In the genomic region with DNA sequence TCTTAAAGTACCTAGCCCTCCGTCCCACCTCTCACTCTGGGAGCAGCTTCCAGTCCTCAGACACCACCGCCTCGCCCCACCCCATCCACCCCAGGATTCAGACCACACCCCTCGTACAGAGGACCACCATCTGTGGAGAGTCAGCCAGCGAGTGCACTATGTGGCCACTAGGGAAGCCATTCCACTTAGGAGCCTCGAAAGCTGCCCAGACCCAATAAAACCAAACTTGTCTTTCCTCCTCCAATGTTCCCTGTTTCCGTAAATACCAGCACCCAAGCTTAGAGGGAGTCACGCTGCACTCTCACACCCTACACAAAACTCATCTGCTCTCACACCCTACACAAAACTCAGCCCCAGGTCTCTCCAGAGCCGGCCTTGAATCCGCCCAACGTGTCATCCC, we compare ENCODE assay signal across 8 cellular contexts. TPM values are rescaled to one million over a fixed set of nuclear protein-coding genes. Genes with fewer than 3 reads are reported as not detected.
DNase-seq lines count a peak whose midpoint lies in the region; ATAC-seq and TF ChIP-seq lines count a peak whose summit lies in the region.

No MANE protein-coding gene starts in this region.

- TF ChIP-seq CTCF in epithelial cell of esophagus (IDR thresholded peaks at IDR 0.05; ENCODE audit: insufficient read depth, low read depth, low read length, missing control alignments), result peak; percentile 40
- TF ChIP-seq CTCF in osteocyte (IDR thresholded peaks at IDR 0.05), result no peak
- no peak for TF ChIP-seq CTCF in GM20000 (IDR thresholded peaks at IDR 0.05; ENCODE audit: extremely low read depth, missing control alignments)
- TF ChIP-seq CTCF in GM13976 (IDR thresholded peaks at IDR 0.05; ENCODE audit: borderline replicate concordance, control extremely low read depth, extremely low read depth, insufficient read depth, missing control alignments), result no peak

- H3K27me3 Mint-ChIP-seq in activated CD4-positive, alpha-beta memory T cell treated with anti-CD3 and anti-CD28 coated beads for 36 hours, result peaks cover 4% of the 10 kb centered on the region
- H3K27me3 Mint-ChIP-seq in activated CD4-positive, alpha-beta memory T cell treated with anti-CD3 and anti-CD28 coated beads, Interleukin-2, amount 10 ng/mL, durations not matched to agents 7 days and 5 days, result peaks cover 34% of the 10 kb centered on the region
- no peaks in the 10 kb centered on the region for H3K27me3 Mint-ChIP-seq in osteocyte (ENCODE audit: unreplicated experiment)

- CTCF ChIA-PET in activated CD4-positive, alpha-beta memory T cell treated with anti-CD3 and anti-CD28 coated beads for 36 hours (lab: Charles Lee), result interaction anchor here (0.7 to 3.8 kb wide), 33 partner anchors 8 to 1159 kb away, joined by 3 to 40 read pairs (median 4); a partner anchor contains a TSS
- CTCF ChIA-PET in activated CD4-positive, alpha-beta memory T cell treated with anti-CD3 and anti-CD28 coated beads, Interleukin-2, amount 10 ng/mL, durations not matched to agents 7 days and 5 days (lab: Charles Lee), result interaction anchor here (0.7 to 2.8 kb wide), 14 partner anchors 10 to 302 kb away, joined by 3 to 17 read pairs (median 5); a partner anchor contains a TSS

- peaks cover 9% of the 10 kb centered on the region for H3K36me3 Mint-ChIP-seq in activated CD4-positive, alpha-beta memory T cell treated with anti-CD3 and anti-CD28 coated beads for 36 hours
- H3K36me3 Mint-ChIP-seq in activated CD4-positive, alpha-beta memory T cell treated with anti-CD3 and anti-CD28 coated beads, Interleukin-2, amount 10 ng/mL, durations not matched to agents 7 days and 5 days (ENCODE audit: low read depth), result peaks cover 8% of the 10 kb centered on the region
- peaks cover 11% of the 10 kb centered on the region for H3K36me3 Mint-ChIP-seq in osteocyte (ENCODE audit: unreplicated experiment)

- in situ Hi-C loops in GM13976 (cut with MboI; ENCODE audit: low sequenced_read_pairs, unreplicated experiment), result no loop called here

- no peak overlapping the region for H3K4me3 ChIP-seq in epithelial cell of esophagus (ENCODE audit: low read length)

- intact Hi-C loops in activated CD4-positive, alpha-beta memory T cell treated with anti-CD3 and anti-CD28 coated beads for 36 hours (cut with micrococcal nuclease), result loop anchor here (1.0 to 10.0 kb wide), 13 partner anchors 16 to 1494 kb away; a partner anchor contains a TSS

- H3K4me1 Mint-ChIP-seq in activated CD4-positive, alpha-beta memory T cell treated with anti-CD3 and anti-CD28 coated beads for 36 hours (ENCODE audit: low read depth), result peaks cover 66% of the 10 kb centered on the region
- peaks cover 65% of the 10 kb centered on the region for H3K4me1 Mint-ChIP-seq in activated CD4-positive, alpha-beta memory T cell treated with anti-CD3 and anti-CD28 coated beads, Interleukin-2, amount 10 ng/mL, durations not matched to agents 7 days and 5 days
- peaks cover 60% of the 10 kb centered on the region for H3K4me1 Mint-ChIP-seq in osteocyte (ENCODE audit: unreplicated experiment)

- H3K4me3 Mint-ChIP-seq in activated CD4-positive, alpha-beta memory T cell treated with anti-CD3 and anti-CD28 coated beads for 36 hours, result peak overlapping the region; percentile 90
- no peak overlapping the region for H3K4me3 Mint-ChIP-seq in activated CD4-positive, alpha-beta memory T cell treated with anti-CD3 and anti-CD28 coated beads, Interleukin-2, amount 10 ng/mL, durations not matched to agents 7 days and 5 days
- no peak overlapping the region for H3K4me3 Mint-ChIP-seq in osteocyte (ENCODE audit: unreplicated experiment)

- no peaks in the 10 kb centered on the region for H3K9me3 Mint-ChIP-seq in activated CD4-positive, alpha-beta memory T cell treated with anti-CD3 and anti-CD28 coated beads for 36 hours
- H3K9me3 Mint-ChIP-seq in activated CD4-positive, alpha-beta memory T cell treated with anti-CD3 and anti-CD28 coated beads, Interleukin-2, amount 10 ng/mL, durations not matched to agents 7 days and 5 days, result no peaks in the 10 kb centered on the region
- peaks cover 2% of the 10 kb centered on the region for H3K9me3 Mint-ChIP-seq in osteocyte (ENCODE audit: unreplicated experiment)

- POLR2A ChIA-PET in activated CD4-positive, alpha-beta memory T cell treated with anti-CD3 and anti-CD28 coated beads for 36 hours (lab: Charles Lee), result interaction anchor here (1.4 to 1.9 kb wide), 2 partner anchors 10 to 186 kb away, joined by 5 to 6 read pairs; a partner anchor contains a TSS
- POLR2A ChIA-PET in activated CD4-positive, alpha-beta memory T cell treated with anti-CD3 and anti-CD28 coated beads, Interleukin-2, amount 10 ng/mL, durations not matched to agents 7 days and 5 days (lab: Charles Lee), result interaction anchor here (0.9 kb wide), 1 partner anchor 1424 kb away, joined by 3 read pairs; no protein-coding TSS in a partner anchor

- peak overlapping the region; percentile 95 for H3K27ac Mint-ChIP-seq in activated CD4-positive, alpha-beta memory T cell treated with anti-CD3 and anti-CD28 coated beads for 36 hours
- H3K27ac Mint-ChIP-seq in activated CD4-positive, alpha-beta memory T cell treated with anti-CD3 and anti-CD28 coated beads, Interleukin-2, amount 10 ng/mL, durations not matched to agents 7 days and 5 days, result no peak overlapping the region
- no peak overlapping the region for H3K27ac Mint-ChIP-seq in osteocyte (ENCODE audit: unreplicated experiment)

- peak; percentile 27 for DNase-seq in activated CD4-positive, alpha-beta memory T cell treated with anti-CD3 and anti-CD28 coated beads for 36 hours
- no peak for DNase-seq in activated CD4-positive, alpha-beta memory T cell treated with anti-CD3 and anti-CD28 coated beads, Interleukin-2, amount 10 ng/mL, durations not matched to agents 7 days and 5 days
- DNase-seq in epithelial cell of esophagus (ENCODE audit: low read depth) (peak; percentile 26), osteocyte (ENCODE audit: extremely low spot score, unreplicated experiment) (no peak), GM20000 (ENCODE audit: low spot score) (no peak), GM13976 (ENCODE audit: low spot score) (no peak)
- DNase-seq in stimulated activated naive CD8-positive, alpha-beta T cell treated with anti-CD3 and anti-CD28 coated beads, Interleukin-15, Interleukin-2, amounts not matched to agents 100 U/mL and 50 U/mL, for 24 hours, result peak; percentile 43

- ATAC-seq in SK-N-SH treated with all-trans-retinoic acid at 6 μM for 48 hours, result peak; percentile 57
- ATAC-seq in stimulated activated naive CD8-positive, alpha-beta T cell treated with anti-CD3 and anti-CD28 coated beads, Interleukin-15, Interleukin-2, amounts not matched to agents 100 U/mL and 50 U/mL, for 24 hours, result peak; percentile 20

TF ChIP-seq in SK-N-SH treated with all-trans-retinoic acid at 6 μM for 48 hours, 23 proteins besides CTCF, POLR2A, EP300 and RAD21 (continues in another document):
- TF ChIP-seq ZNF8 (CRISPR knock-in tag; IDR thresholded peaks at IDR 0.05), result no peak
- no peak for TF ChIP-seq OSR1 (CRISPR knock-in tag; IDR thresholded peaks at IDR 0.05)
- TF ChIP-seq GLIS3 (CRISPR knock-in tag; IDR thresholded peaks at IDR 0.05), result no peak
- TF ChIP-seq ISL1 (CRISPR knock-in tag; IDR thresholded peaks at IDR 0.05), result no peak
- no peak for TF ChIP-seq BACH2 (CRISPR knock-in tag; IDR thresholded peaks at IDR 0.05; ENCODE audit: borderline replicate concordance)
- TF ChIP-seq ZNF70 (CRISPR knock-in tag; IDR thresholded peaks at IDR 0.05), result no peak
- TF ChIP-seq, protein P1, sequence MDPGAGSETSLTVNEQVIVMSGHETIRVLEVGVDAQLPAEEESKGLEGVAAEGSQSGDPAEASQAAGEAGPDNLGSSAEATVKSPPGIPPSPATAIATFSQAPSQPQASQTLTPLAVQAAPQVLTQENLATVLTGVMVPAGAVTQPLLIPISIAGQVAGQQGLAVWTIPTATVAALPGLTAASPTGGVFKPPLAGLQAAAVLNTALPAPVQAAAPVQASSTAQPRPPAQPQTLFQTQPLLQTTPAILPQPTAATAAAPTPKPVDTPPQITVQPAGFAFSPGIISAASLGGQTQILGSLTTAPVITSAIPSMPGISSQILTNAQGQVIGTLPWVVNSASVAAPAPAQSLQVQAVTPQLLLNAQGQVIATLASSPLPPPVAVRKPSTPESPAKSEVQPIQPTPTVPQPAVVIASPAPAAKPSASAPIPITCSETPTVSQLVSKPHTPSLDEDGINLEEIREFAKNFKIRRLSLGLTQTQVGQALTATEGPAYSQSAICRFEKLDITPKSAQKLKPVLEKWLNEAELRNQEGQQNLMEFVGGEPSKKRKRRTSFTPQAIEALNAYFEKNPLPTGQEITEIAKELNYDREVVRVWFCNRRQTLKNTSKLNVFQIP (CRISPR knock-in tag; IDR thresholded peaks at IDR 0.05; ENCODE audit: borderline replicate concordance, low read depth), result no peak
- no peak for TF ChIP-seq CSDC2 (CRISPR knock-in tag; IDR thresholded peaks at IDR 0.05)
- TF ChIP-seq SNAI2 (CRISPR knock-in tag; IDR thresholded peaks at IDR 0.05), result no peak
- TF ChIP-seq TCF4 (CRISPR knock-in tag; IDR thresholded peaks at IDR 0.05; ENCODE audit: borderline replicate concordance), result no peak
- TF ChIP-seq ZFP30 (CRISPR knock-in tag; IDR thresholded peaks at IDR 0.05), result no peak
- TF ChIP-seq ZNF565 (CRISPR knock-in tag; conservative IDR thresholded peaks at IDR 0.05; ENCODE audit: low read depth), result no peak
- TF ChIP-seq, protein P2, sequence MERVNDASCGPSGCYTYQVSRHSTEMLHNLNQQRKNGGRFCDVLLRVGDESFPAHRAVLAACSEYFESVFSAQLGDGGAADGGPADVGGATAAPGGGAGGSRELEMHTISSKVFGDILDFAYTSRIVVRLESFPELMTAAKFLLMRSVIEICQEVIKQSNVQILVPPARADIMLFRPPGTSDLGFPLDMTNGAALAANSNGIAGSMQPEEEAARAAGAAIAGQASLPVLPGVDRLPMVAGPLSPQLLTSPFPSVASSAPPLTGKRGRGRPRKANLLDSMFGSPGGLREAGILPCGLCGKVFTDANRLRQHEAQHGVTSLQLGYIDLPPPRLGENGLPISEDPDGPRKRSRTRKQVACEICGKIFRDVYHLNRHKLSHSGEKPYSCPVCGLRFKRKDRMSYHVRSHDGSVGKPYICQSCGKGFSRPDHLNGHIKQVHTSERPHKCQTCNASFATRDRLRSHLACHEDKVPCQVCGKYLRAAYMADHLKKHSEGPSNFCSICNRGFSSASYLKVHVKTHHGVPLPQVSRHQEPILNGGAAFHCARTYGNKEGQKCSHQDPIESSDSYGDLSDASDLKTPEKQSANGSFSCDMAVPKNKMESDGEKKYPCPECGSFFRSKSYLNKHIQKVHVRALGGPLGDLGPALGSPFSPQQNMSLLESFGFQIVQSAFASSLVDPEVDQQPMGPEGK (CRISPR knock-in tag; IDR thresholded peaks at IDR 0.05; ENCODE audit: borderline replicate concordance), result no peak

RNA-seq across cellular contexts. Expression of a gene that starts 1.9 kb away (rescaled TPM):
- 1 to 10 TPM; 2.4 TPM for total RNA-seq in activated CD4-positive, alpha-beta memory T cell treated with anti-CD3 and anti-CD28 coated beads for 36 hours
- 1 to 10 TPM; 1.5 to 1.6 TPM for total RNA-seq in activated CD4-positive, alpha-beta memory T cell treated with anti-CD3 and anti-CD28 coated beads, Interleukin-2, amount 10 ng/mL, durations not matched to agents 7 days and 5 days
- 1.9 and 2.1 TPM in 2 replicates for total RNA-seq in osteocyte

Comparison
In these comparisons a context has a peak if more than half of its experiments do, and no peak if none do; other contexts are left out.
1. DNase-seq: peak in activated CD4-positive, alpha-beta memory T cell treated with anti-CD3 and anti-CD28 coated beads for 36 hours (single experiment), epithelial cell of esophagus (single experiment) and stimulated activated naive CD8-positive, alpha-beta T cell treated with anti-CD3 and anti-CD28 coated beads, Interleukin-15, Interleukin-2, amounts not matched to agents 100 U/mL and 50 U/mL, for 24 hours (single experiment); none in activated CD4-positive, alpha-beta memory T cell treated with anti-CD3 and anti-CD28 coated beads, Interleukin-2, amount 10 ng/mL, durations not matched to agents 7 days and 5 days (single experiment), osteocyte (single experiment), GM20000 (single experiment) and GM13976 (single experiment).